Comparison of ENCODE assay signal across 8 cellular contexts in the genomic region with DNA sequence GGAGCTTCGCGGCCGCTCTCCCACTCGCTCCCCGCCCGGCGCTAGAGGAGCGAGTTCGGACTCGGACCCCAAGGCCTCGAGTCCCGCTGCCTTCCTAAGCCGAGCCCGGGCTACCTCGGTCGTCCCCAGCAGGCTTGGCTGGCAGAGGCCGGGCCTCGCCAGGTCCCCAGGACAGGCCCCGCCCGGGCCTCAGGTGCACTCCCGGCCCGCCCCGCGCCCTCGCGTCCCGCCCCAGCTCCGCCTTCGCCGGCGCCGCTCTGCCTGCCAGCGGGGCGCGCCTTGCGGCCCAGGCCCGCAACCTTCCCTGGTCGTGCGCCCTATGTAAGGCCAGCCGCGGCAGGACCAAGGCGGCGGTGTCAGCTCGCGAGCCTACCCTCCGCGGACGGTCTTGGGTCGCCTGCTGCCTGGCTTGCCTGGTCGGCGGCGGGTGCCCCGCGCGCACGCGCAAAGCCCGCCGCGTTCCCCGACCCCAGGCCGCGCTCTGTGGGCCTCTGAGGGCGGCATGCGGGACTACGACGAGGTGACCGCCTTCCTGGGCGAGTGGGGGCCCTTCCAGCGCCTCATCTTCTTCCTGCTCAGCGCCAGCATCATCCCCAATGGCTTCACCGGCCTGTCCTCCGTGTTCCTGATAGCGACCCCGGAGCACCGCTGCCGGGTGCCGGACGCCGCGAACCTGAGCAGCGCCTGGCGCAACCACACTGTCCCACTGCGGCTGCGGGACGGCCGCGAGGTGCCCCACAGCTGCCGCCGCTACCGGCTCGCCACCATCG. TPM values are rescaled to one million over a fixed set of nuclear protein-coding genes. Genes with fewer than 3 reads are reported as not detected.
DNase-seq lines count a peak whose midpoint lies in the region; ATAC-seq lines count a peak whose summit lies in the region.

A gene (plus strand): TSS at position 240 of the 770 bp plus-strand sequence. CDS start 263 bp downstream, at position 503.

- ATAC-seq in HG02763 (IDR thresholded peaks at IDR 0.05; ENCODE audit: unreplicated experiment): peak; percentile 88

- DNase-seq in NCI-H1436 (lab: John Stamatoyannopoulos, UW): peak; percentile 45
- DNase-seq in NCI-H1436 treated with DMSO at 0.1 percent for 48 hours (lab: John Stamatoyannopoulos, UW): no peak
- peak; percentile 24 for DNase-seq in NCI-H1694 treated with DMSO at 0.1 percent for 48 hours (lab: John Stamatoyannopoulos, UW)
- DNase-seq in activated CD4-positive, CD25-positive, alpha-beta regulatory T cell treated with anti-CD3 and anti-CD28 coated beads, Interleukin-2, amount 50 U/mL, for 72 hours: peak; percentile 82
- peak; percentile 84 for DNase-seq in cerebellum (ENCODE audit: low spot score)
- peak; percentile 92 for DNase-seq in left kidney (ENCODE audit: low read depth, low spot score)
- DNase-seq in stimulated activated CD4-positive, alpha-beta T cell treated with anti-CD3 and anti-CD28 coated beads, Interleukin-2, amount 100 ng/mL, for 4 hours (ENCODE audit: low read depth): peak; percentile 56

RNA-seq across cellular contexts. Expression of the gene that starts here (rescaled TPM):
- total RNA-seq in cerebellum: 10.4 TPM
